ENCODE assay signal across 1 cellular context in the genomic region with DNA sequence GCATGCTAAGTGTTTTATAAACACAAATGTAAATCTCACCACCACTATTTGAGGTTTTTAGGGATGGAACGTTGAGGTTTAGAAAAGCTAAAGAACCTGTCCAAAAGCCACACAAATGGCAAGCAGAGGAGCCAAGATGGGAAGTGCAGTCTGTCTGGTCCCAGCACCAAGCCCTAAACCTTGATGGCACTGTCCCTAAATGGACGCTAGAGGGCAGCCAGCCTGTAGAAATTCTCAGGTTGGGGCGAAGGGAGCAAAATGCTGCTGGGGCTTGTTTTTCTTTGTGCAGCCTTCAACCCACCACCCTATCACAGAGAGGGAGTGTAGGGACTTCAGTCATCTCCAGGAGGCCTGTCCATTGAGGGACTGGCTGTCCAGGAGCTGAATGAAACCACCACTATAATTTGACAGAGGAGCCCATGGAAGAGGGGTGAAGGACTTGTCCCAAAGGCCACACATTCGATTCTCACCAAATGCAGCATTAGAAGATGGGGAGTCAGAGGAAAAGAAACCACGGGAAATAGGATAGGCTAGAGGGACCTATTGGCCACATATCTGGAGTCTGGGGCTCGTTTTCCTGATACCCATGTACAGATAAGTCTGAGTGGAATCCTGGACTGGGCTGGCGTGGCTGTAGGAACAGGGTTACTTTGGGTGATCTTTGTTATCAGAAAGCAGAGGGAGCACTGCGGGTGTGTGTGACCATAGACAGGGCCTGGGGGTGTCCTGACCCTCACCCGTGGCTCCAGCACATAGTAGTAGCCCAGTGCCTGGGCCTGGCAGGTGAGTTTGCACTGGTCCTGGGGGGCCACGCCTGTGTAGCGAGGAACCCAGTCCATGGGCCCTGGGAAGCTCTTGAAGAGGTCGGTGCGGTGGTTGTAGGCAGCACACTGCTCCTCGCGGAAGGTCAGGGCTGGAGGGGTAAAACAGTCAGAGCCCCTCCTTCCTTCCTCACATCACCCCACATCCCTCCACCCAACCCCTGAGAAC.
A peak's percentile ranks its signal among the peaks of the same experiment; 100 is the strongest.
TF ChIP-seq lines count a peak whose summit lies in the region.

No MANE protein-coding gene starts in this region.

TF ChIP-seq in K562, 482 proteins besides CTCF, POLR2A, EP300 and RAD21 (continued from another document and continues in another):
- TF ChIP-seq, protein P1, sequence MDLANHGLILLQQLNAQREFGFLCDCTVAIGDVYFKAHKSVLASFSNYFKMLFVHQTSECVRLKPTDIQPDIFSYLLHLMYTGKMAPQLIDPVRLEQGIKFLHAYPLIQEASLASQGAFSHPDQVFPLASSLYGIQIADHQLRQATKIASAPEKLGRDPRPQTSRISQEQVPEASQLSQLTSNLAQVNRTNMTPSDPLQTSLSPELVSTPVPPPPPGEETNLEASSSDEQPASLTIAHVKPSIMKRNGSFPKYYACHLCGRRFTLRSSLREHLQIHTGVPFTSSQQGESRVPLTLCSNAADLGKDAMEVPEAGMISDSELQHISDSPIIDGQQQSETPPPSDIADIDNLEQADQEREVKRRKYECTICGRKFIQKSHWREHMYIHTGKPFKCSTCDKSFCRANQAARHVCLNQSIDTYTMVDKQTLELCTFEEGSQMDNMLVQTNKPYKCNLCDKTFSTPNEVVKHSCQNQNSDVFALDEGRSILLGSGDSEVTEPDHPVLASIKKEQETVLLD (IDR thresholded peaks at IDR 0.05), result no peak
- TF ChIP-seq CEBPG (CRISPR knock-in tag; IDR thresholded peaks at IDR 0.05) (no peak), CEBPG (tag; conservative IDR thresholded peaks at IDR 0.05 in 1 of 2, IDR thresholded peaks at IDR 0.05 in 1 of 2) (no peak), RBM25 (IDR thresholded peaks at IDR 0.05; ENCODE audit: low read depth, low read length, severe bottlenecking) (no peak), JUN (IDR thresholded peaks at IDR 0.05; ENCODE audit: borderline replicate concordance, low read depth, low read length) (no peak), JUN (CRISPR knock-in tag; IDR thresholded peaks at IDR 0.05; ENCODE audit: borderline replicate concordance) (no peak), ZNF778 (CRISPR knock-in tag; IDR thresholded peaks at IDR 0.05) (no peak), ZNF140 (CRISPR knock-in tag; IDR thresholded peaks at IDR 0.05) (no peak), RBM15 (IDR thresholded peaks at IDR 0.05; ENCODE audit: insufficient read depth, low read length) (no peak), MED1 (CRISPR knock-in tag; IDR thresholded peaks at IDR 0.05; ENCODE audit: borderline replicate concordance) (no peak), HNRNPH1 (optimal IDR thresholded peaks at IDR 0.05; ENCODE audit: low read depth, low read length) (no peak), TCF7 (IDR thresholded peaks at IDR 0.05; ENCODE audit: borderline replicate concordance) (no peak), ZNF318 (IDR thresholded peaks at IDR 0.05; ENCODE audit: borderline replicate concordance in 1 of 2, low read depth in 1 of 2) (no peak), DDX20 (tag; IDR thresholded peaks at IDR 0.05; ENCODE audit: low read depth) (no peak), ZNF354B (CRISPR knock-in tag; IDR thresholded peaks at IDR 0.05) (no peak), MCM7 (IDR thresholded peaks at IDR 0.05) (no peak), SMARCB1 (IDR thresholded peaks at IDR 0.05; ENCODE audit: insufficient read length, low read depth) (no peak), DIDO1 (tag; IDR thresholded peaks at IDR 0.05; ENCODE audit: low read depth) (no peak), NR2F6 (CRISPR knock-in tag; IDR thresholded peaks at IDR 0.05) (no peak), SP2 (IDR thresholded peaks at IDR 0.05; ENCODE audit: extremely low read depth, low read depth, low read length, poor library complexity, severe bottlenecking) (no peak), ILK (tag; IDR thresholded peaks at IDR 0.05; ENCODE audit: borderline replicate concordance, low read depth) (no peak), ZBTB9 (CRISPR knock-in tag; IDR thresholded peaks at IDR 0.05) (no peak), SETDB1 (IDR thresholded peaks at IDR 0.05; ENCODE audit: low read length) (no peak), KDM2B (CRISPR knock-in tag; IDR thresholded peaks at IDR 0.05) (no peak), TCFL5 (CRISPR knock-in tag; conservative IDR thresholded peaks at IDR 0.05) (no peak), PTTG1 (tag; IDR thresholded peaks at IDR 0.05; ENCODE audit: low read depth) (no peak), TAL1 (IDR thresholded peaks at IDR 0.05) (no peak), ZNF184 (CRISPR knock-in tag; IDR thresholded peaks at IDR 0.05) (no peak), FOXK2 (conservative IDR thresholded peaks at IDR 0.05 in 1 of 2, IDR thresholded peaks at IDR 0.05 in 1 of 2; ENCODE audit: low read depth in 2 of 2) (peak in 1 of 2 experiments; percentile 28; a peak in 1 of 4 replicates), TAF15 (IDR thresholded peaks at IDR 0.05; ENCODE audit: low read depth, low read length) (no peak), SRSF1 (IDR thresholded peaks at IDR 0.05; ENCODE audit: low read depth, low read length) (no peak), ELF2 (CRISPR knock-in tag; IDR thresholded peaks at IDR 0.05) (no peak), KLF6 (CRISPR knock-in tag; IDR thresholded peaks at IDR 0.05; ENCODE audit: borderline replicate concordance) (no peak), SIRT6 (IDR thresholded peaks at IDR 0.05; ENCODE audit: low read depth, low read length) (no peak), ATF3 (IDR thresholded peaks at IDR 0.05) (no peak), ATF3 (CRISPR knock-in tag; conservative IDR thresholded peaks at IDR 0.05) (no peak), ZNF740 (CRISPR knock-in tag; IDR thresholded peaks at IDR 0.05) (no peak), ZNF740 (tag; IDR thresholded peaks at IDR 0.05) (no peak)
- TF ChIP-seq, protein P2, sequence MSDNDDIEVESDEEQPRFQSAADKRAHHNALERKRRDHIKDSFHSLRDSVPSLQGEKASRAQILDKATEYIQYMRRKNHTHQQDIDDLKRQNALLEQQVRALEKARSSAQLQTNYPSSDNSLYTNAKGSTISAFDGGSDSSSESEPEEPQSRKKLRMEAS (CRISPR knock-in tag; IDR thresholded peaks at IDR 0.05), result no peak
